Comparison of ENCODE assay signal across 1 cellular context in the genomic region with DNA sequence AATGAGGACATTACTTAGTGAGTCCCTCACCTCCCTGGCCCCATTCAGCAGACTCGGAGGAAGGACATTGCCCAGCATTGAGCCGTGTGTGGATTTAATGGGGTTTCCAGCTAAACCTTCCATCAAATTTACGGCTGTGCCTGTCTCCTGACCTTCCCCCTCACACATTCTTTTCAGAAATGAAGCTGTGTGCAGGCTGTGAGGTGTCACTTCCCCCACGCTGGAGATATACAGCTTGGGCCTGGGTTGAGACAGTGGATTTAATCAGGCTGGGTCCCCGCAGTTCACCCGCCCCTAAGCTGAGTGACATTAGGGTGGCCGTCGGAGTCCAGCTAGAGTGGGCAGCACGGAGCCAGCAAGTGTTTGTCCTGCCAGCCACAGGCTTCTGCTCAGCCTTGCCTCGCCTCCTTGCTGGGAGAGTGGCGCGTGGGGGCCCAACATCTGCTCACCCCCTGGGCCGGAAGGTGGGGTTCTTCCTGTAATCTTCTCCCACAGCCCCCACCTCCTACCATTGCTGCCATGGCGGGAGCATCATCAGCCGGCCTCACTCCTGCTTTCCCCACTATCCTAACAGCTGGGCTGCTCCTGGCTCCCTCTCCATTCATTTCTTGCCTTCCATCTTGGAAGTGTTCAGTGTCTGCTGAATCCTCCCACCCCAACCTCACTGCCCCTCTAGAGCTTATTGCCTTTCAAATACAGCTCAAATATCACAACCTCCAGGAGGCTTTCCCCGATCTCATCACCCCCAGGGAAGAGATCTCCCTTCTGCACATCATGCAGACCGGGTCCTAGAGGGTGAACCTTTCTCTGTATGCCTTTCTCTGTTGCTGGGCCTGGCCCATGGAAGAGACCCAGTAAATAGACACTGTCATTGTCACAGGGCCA.
TF ChIP-seq lines count a peak whose summit lies in the region.

No MANE protein-coding gene starts in this region.

TF ChIP-seq in HEK293, 187 proteins besides CTCF, POLR2A, EP300 and RAD21 (continued from another document):
- TF ChIP-seq, protein P1, sequence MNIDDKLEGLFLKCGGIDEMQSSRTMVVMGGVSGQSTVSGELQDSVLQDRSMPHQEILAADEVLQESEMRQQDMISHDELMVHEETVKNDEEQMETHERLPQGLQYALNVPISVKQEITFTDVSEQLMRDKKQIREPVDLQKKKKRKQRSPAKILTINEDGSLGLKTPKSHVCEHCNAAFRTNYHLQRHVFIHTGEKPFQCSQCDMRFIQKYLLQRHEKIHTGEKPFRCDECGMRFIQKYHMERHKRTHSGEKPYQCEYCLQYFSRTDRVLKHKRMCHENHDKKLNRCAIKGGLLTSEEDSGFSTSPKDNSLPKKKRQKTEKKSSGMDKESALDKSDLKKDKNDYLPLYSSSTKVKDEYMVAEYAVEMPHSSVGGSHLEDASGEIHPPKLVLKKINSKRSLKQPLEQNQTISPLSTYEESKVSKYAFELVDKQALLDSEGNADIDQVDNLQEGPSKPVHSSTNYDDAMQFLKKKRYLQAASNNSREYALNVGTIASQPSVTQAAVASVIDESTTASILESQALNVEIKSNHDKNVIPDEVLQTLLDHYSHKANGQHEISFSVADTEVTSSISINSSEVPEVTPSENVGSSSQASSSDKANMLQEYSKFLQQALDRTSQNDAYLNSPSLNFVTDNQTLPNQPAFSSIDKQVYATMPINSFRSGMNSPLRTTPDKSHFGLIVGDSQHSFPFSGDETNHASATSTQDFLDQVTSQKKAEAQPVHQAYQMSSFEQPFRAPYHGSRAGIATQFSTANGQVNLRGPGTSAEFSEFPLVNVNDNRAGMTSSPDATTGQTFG (tag by site-specific recombination; IDR thresholded peaks at IDR 0.05; ENCODE audit: borderline replicate concordance): no peak
- TF ChIP-seq OVOL3 (tag by site-specific recombination; IDR thresholded peaks at IDR 0.05) (no peak), ZFHX2 (tag by site-specific recombination; conservative IDR thresholded peaks at IDR 0.05) (peak; percentile 37), EGR2 (tag by site-specific recombination; IDR thresholded peaks at IDR 0.05; ENCODE audit: low read depth) (peak; percentile 51; the same call in 1 of the 2 replicates), ZNF274 (IDR thresholded peaks at IDR 0.05; ENCODE audit: low read length) (no peak), ZNF274 (tag by site-specific recombination; IDR thresholded peaks at IDR 0.05; ENCODE audit: borderline replicate concordance) (no peak), IKZF3 (tag by site-specific recombination; IDR thresholded peaks at IDR 0.05) (no peak), ZNF121 (tag by site-specific recombination; IDR thresholded peaks at IDR 0.05) (no peak)
- TF ChIP-seq, protein P2, sequence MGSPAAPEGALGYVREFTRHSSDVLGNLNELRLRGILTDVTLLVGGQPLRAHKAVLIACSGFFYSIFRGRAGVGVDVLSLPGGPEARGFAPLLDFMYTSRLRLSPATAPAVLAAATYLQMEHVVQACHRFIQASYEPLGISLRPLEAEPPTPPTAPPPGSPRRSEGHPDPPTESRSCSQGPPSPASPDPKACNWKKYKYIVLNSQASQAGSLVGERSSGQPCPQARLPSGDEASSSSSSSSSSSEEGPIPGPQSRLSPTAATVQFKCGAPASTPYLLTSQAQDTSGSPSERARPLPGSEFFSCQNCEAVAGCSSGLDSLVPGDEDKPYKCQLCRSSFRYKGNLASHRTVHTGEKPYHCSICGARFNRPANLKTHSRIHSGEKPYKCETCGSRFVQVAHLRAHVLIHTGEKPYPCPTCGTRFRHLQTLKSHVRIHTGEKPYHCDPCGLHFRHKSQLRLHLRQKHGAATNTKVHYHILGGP (tag by site-specific recombination; IDR thresholded peaks at IDR 0.05): no peak
